Comparison of ENCODE assay signal across 30 cellular contexts in the genomic region with DNA sequence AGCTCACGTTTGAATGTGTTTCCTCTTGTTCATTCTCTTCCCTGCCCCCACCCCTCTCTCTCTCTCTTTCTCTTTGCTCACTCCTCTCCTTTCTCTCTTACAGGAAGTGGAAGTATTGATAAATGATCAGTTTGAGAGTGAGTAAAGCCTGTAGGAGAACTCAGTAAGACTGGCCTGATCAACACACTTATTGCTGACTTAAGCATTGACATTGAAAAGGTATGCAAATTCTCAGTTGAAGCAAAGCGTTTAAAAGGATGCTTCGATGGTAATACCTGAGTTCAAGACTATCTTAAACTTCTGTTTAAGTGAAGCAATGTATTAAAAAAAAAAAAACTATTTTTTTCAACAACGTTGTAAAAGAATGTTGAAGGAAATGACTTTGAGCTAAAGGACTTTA.
DNase-seq lines count a peak whose midpoint lies in the region; ATAC-seq, FAIRE-seq and TF ChIP-seq lines count a peak whose summit lies in the region.
"Had no signal": no experiment of that assay in that cellular context is flagged by ENCODE, and none has a peak within 500 bp of the region (broad histone marks: within the 10 kb centered on the region; RNA-seq: fewer than 3 reads in every experiment).

No MANE protein-coding gene starts in this region.

- no peaks in the 10 kb centered on the region for H3K9me2 ChIP-seq in OCI-LY7 (ENCODE audit: insufficient read depth, low read length)

- H3K9ac ChIP-seq in HepG2 (ENCODE audit: insufficient read depth, low read depth, low read length), result no peak overlapping the region
- H3K9ac ChIP-seq: BLaER1; BLaER1 treated with 17β-estradiol and CSF1 and Interleukin-3, amounts not matched to agents 10 nM and 100 nM had no signal

- H3K27me3 ChIP-seq in HepG2 (ENCODE audit: control insufficient read depth in 1 of 2, insufficient read depth in 2 of 2, low read length in 2 of 2) (no peaks in the 10 kb centered on the region), right lobe of liver (no peaks in the 10 kb centered on the region)
- H3K27me3 ChIP-seq: BE2C; BLaER1; BLaER1 treated with 17β-estradiol and CSF1 and Interleukin-3, amounts not matched to agents 10 nM and 100 nM had no signal

- H3K79me2 ChIP-seq in HepG2 (ENCODE audit: insufficient read depth, low read length) (no peaks in the 10 kb centered on the region), OCI-LY7 (ENCODE audit: insufficient read depth, low read depth, low read length) (no peaks in the 10 kb centered on the region)

- H3K27ac ChIP-seq in HepG2 (ENCODE audit: extremely low read length, insufficient read depth, low read length), result no peak overlapping the region
- no peak overlapping the region for H3K27ac ChIP-seq in right lobe of liver
- H3K27ac ChIP-seq in A549, result no peak overlapping the region
- no peak overlapping the region for H3K27ac ChIP-seq in OCI-LY7 (ENCODE audit: low read depth, low read length, poor library complexity, severe bottlenecking)
- H3K27ac ChIP-seq: 22Rv1; BLaER1; BLaER1 treated with 17β-estradiol and CSF1 and Interleukin-3, amounts not matched to agents 10 nM and 100 nM; C4-2B had no signal

- DNase-seq in HepG2 (ENCODE audit: low spot score), result no peak
- no peak for DNase-seq in right lobe of liver
- DNase-seq in A549 (ENCODE audit: low read depth in 1 of 2, low spot score in 1 of 2), result no peak
- no peak for DNase-seq in OCI-LY7 (ENCODE audit: low spot score)
- DNase-seq: 8988T; ACHN; AML-193; BE2C; C1 segment of cervical spinal cord; Caco-2; Calu3; CD4-positive, alpha-beta memory T cell; CD4-positive, alpha-beta T cell; CD4-positive, CD25-positive, alpha-beta regulatory T cell; CD8-positive, alpha-beta memory T cell; CD8-positive, alpha-beta T cell; COR-L47; DMS 273 treated with DMSO at 0.1 percent for 48 hours; DMS153; DMS53; DMS79; DMS79 treated with DMSO at 0.1 percent for 48 hours; DND-41; EL had no signal

- TF ChIP-seq EP300 in HepG2 (IDR thresholded peaks at IDR 0.05; ENCODE audit: low read depth in 2 of 2, low read length in 2 of 2) (no peak), HepG2 (CRISPR knock-in tag; IDR thresholded peaks at IDR 0.05; ENCODE audit: borderline replicate concordance) (no peak), A549 (IDR thresholded peaks at IDR 0.05) (no peak)

- POLR2A ChIA-PET in HepG2 (lab: Yijun Ruan, JAX) (no interaction called here), A549 (lab: Yijun Ruan, JAX) (no interaction called here), OCI-LY7 (lab: Charles Lee) (interaction anchor here (0.7 kb wide), 2 partner anchors 9 to 55 kb away, joined by 3 read pairs; no protein-coding TSS in a partner anchor)

- in situ Hi-C loops in HepG2 (cut with HindIII; ENCODE audit: extremely low pct_ligation_motif_present, low pct_unique_long_range_greater_than_20kb), result no loop called here

- no peak overlapping the region for H3K4me2 ChIP-seq in HepG2 (ENCODE audit: low read depth, low read length)
- H3K4me2 ChIP-seq in A549, result no peak overlapping the region
- no peak overlapping the region for H3K4me2 ChIP-seq in OCI-LY7 (ENCODE audit: low read length)
- H3K4me2 ChIP-seq: BLaER1; BLaER1 treated with 17β-estradiol and CSF1 and Interleukin-3, amounts not matched to agents 10 nM and 100 nM had no signal

- BruUV-seq in HepG2 (replicated peaks; lab: Mats Ljungman, UMichigan), result no TSS peak
- BruUV-seq in OCI-LY7 (replicated peaks; lab: Mats Ljungman, UMichigan), result no TSS peak

- 1% methylated on average over 4 of the region's 4 CpGs for WGBS in HepG2 (ENCODE audit: low lambda C conversion rate)
- WGBS in right lobe of liver (ENCODE audit: insufficient coverage, low coverage, low lambda C conversion rate, missing lambda C conversion rate), result 39% methylated on average over 4 of the region's 4 CpGs
- 2% methylated on average over 4 of the region's 4 CpGs for WGBS in A549 (ENCODE audit: missing lambda C conversion rate)

- TF ChIP-seq RAD21 in HepG2 (CRISPR knock-in tag; IDR thresholded peaks at IDR 0.05) (no peak), A549 (conservative IDR thresholded peaks at IDR 0.05 in 1 of 2, IDR thresholded peaks at IDR 0.05 in 1 of 2) (no peak)

- no peaks in the 10 kb centered on the region for H4K20me1 ChIP-seq in HepG2 (ENCODE audit: insufficient read depth, low read length)
- no peaks in the 10 kb centered on the region for H4K20me1 ChIP-seq in OCI-LY7 (ENCODE audit: insufficient read depth, low read length)
- H4K20me1 ChIP-seq: BLaER1; BLaER1 treated with 17β-estradiol and CSF1 and Interleukin-3, amounts not matched to agents 10 nM and 100 nM had no signal

- intact Hi-C loops in HepG2 (cut with micrococcal nuclease; ENCODE audit: unreplicated experiment) (no loop called here), right lobe of liver (cut with DNase I) (no loop called here), OCI-LY7 (cut with micrococcal nuclease; ENCODE audit: unreplicated experiment) (no loop called here)

- TF ChIP-seq CTCF in HepG2 (CRISPR knock-in tag; IDR thresholded peaks at IDR 0.05), result no peak
- TF ChIP-seq CTCF in right lobe of liver (IDR thresholded peaks at IDR 0.05), result no peak
- no peak for TF ChIP-seq CTCF in A549 (IDR thresholded peaks at IDR 0.05)
- no peak for TF ChIP-seq CTCF in OCI-LY7 (conservative IDR thresholded peaks at IDR 0.05; ENCODE audit: low read length)

- CTCF ChIA-PET in HepG2 (lab: Yijun Ruan, JAX; ENCODE audit: low intra/inter-chr PET ratio, low total read pairs), result no interaction called here
- CTCF ChIA-PET in A549 (lab: Yijun Ruan, JAX), result interaction anchor here (1.0 kb wide), 1 partner anchor 12 kb away, joined by 3 read pairs; no protein-coding TSS in a partner anchor
- CTCF ChIA-PET in OCI-LY7 (lab: Charles Lee; ENCODE audit: unreplicated experiment), result interaction anchor here (0.6 kb wide), 1 partner anchor 763 kb away, joined by 4 read pairs; no protein-coding TSS in a partner anchor

- no peak for TF ChIP-seq POLR2A in HepG2 (IDR thresholded peaks at IDR 0.05; ENCODE audit: insufficient read depth in 1 of 2, low read depth in 2 of 2, low read length in 2 of 2)
- no peak for TF ChIP-seq POLR2A in right lobe of liver (IDR thresholded peaks at IDR 0.05)
- TF ChIP-seq POLR2A in A549 (IDR thresholded peaks at IDR 0.05; ENCODE audit: low read length), result no peak

- H3K9me3 ChIP-seq in HepG2 (ENCODE audit: low read length) (no peaks in the 10 kb centered on the region), right lobe of liver (no peaks in the 10 kb centered on the region), A549 (no peaks in the 10 kb centered on the region), OCI-LY7 (ENCODE audit: low read length) (no peaks in the 10 kb centered on the region)
- H3K9me3 ChIP-seq: BE2C; BLaER1; BLaER1 treated with 17β-estradiol and CSF1 and Interleukin-3, amounts not matched to agents 10 nM and 100 nM; Caco-2 had no signal

- FAIRE-seq in HepG2 (lab: Jason Lieb, UNC), result no peak
- no peak for FAIRE-seq in A549 (lab: Jason Lieb, UNC)
- FAIRE-seq: A204.1, D721Med had no signal

- H3K4me1 ChIP-seq in HepG2 (ENCODE audit: insufficient read depth, low read length) (no peaks in the 10 kb centered on the region), right lobe of liver (no peaks in the 10 kb centered on the region), A549 (no peaks in the 10 kb centered on the region), OCI-LY7 (ENCODE audit: insufficient read depth, low read length, poor library complexity, severe bottlenecking) (no peaks in the 10 kb centered on the region)
- H3K4me1 ChIP-seq: BE2C, BLaER1, Caco-2 had no signal

- H2AFZ ChIP-seq in HepG2 (ENCODE audit: low read length) (no peak overlapping the region), OCI-LY7 (ENCODE audit: low read length) (no peak overlapping the region)

- no peak for ATAC-seq in HepG2
- no peak for ATAC-seq in right lobe of liver
- ATAC-seq in A549, result no peak
- ATAC-seq: CD8-positive, alpha-beta T cell had no signal

- H3K4me3 ChIP-seq in HepG2 (replicated peaks in 1 of 3; ENCODE audit: insufficient read depth in 1 of 3, low read depth in 2 of 3, low read length in 3 of 3) (no peak overlapping the region), right lobe of liver (no peak overlapping the region), A549 (no peak overlapping the region), OCI-LY7 (ENCODE audit: low read depth, low read length, poor library complexity, severe bottlenecking) (no peak overlapping the region)
- H3K4me3 ChIP-seq: BLaER1; BLaER1 treated with 17β-estradiol and CSF1 and Interleukin-3, amounts not matched to agents 10 nM and 100 nM had no signal

- H3K36me3 ChIP-seq in HepG2 (replicated peaks in 1 of 2; ENCODE audit: control insufficient read depth in 1 of 2, insufficient read depth in 2 of 2, low read length in 2 of 2), result no peaks in the 10 kb centered on the region
- no peaks in the 10 kb centered on the region for H3K36me3 ChIP-seq in right lobe of liver
- no peaks in the 10 kb centered on the region for H3K36me3 ChIP-seq in OCI-LY7 (ENCODE audit: insufficient read depth, low read length)
- H3K36me3 ChIP-seq: BE2C; BLaER1; BLaER1 treated with 17β-estradiol and CSF1 and Interleukin-3, amounts not matched to agents 10 nM and 100 nM had no signal

TF ChIP-seq in HepG2, 621 proteins besides CTCF, POLR2A, EP300 and RAD21 (continues in another document):
- TF ChIP-seq ZNF224 (CRISPR knock-in tag; IDR thresholded peaks at IDR 0.05), result no peak

TF ChIP-seq in A549, 52 proteins besides CTCF, POLR2A, EP300 and RAD21:
- TF ChIP-seq MAFK (IDR thresholded peaks at IDR 0.05; ENCODE audit: partially characterized antibody) (peak; percentile 5), FOXS1 (CRISPR knock-in tag; IDR thresholded peaks at IDR 0.05) (no peak)

Comparison
In these comparisons a context has a peak if more than half of its experiments do, and no peak if none do; other contexts are left out.
1. Of the 38 proteins assayed by ChIP-seq in both HepG2 and A549: peak only in HepG2: none; only in A549: none; in both: MAFK; in neither: 37.